Comparison of ENCODE assay signal across 9 cellular contexts in the genomic region with DNA sequence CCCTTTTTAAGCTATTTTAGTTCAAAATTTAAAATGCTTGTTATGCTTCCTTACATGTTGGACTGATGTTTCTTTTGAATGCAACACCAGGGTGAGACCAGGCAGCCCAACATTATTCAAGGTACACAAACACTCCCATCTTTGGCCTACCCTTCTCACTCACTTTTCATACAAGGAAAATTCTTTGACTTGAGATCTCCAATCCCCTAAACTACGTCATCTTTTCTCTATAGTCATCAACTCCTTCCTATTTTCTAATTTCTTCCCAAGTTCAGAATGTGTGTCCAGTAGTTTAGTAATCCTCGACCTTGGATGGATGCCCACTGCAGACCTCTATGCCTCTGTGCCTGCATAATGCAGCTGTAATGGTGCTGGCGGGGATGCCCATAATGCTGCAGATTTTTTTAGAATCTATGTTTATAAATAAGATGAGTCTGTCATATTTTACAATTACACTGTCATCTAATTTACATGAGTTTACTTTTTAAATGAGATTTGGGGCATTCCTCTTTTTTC.
"Had no signal": no experiment of that assay in that cellular context is flagged by ENCODE, and none has a peak within 500 bp of the region (broad histone marks: within the 10 kb centered on the region; RNA-seq: fewer than 3 reads in every experiment).

No MANE protein-coding gene starts in this region.

- DNase-seq: GM23248, GOT3, H7, HFFc6, IMR-90 had no signal

- H3K9me3 ChIP-seq: HAP-1 had no signal

- H3K4me3 ChIP-seq: GM23248, HAP-1, K562 had no signal

- H3K36me3 ChIP-seq: HAP-1 had no signal

- H3K27ac ChIP-seq: GM23248, HL-60 had no signal

- ATAC-seq: HCT116, K562 had no signal

- H3K4me1 ChIP-seq: HAP-1 had no signal
